ENCODE assay signal across 1 cellular context in the genomic region with DNA sequence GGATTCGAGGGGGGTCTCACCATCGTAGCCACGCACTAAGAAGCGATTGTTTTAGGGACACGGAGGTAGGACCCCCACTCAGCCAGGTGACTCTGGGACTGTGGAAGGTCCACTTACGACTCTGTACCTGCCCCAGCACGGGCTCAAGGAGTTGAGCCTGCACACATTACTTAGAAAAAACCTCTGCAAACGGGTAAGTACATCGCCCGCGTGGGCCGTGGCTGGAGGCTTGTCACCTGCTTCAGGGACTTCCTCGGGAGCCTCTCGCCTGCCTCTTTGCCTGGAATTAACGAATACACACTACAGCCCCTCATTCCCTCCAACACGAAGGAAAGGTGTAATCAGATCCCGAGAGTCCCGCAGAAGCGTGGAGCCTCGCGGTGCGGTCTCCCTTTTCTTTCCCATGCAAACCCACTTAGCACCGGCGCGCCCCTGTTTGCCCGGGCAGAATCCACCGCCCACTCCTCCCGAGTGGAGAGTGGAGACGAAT.
A peak's percentile ranks its signal among the peaks of the same experiment; 100 is the strongest.
TF ChIP-seq lines count a peak whose summit lies in the region.

No MANE protein-coding gene starts in this region.

TF ChIP-seq in HEK293, 187 proteins besides CTCF, POLR2A, EP300 and RAD21 (continued from another document):
- TF ChIP-seq ATF2 (tag by site-specific recombination; IDR thresholded peaks at IDR 0.05; ENCODE audit: low read depth) (no peak), SP7 (tag by site-specific recombination; IDR thresholded peaks at IDR 0.05) (no peak), OVOL3 (tag by site-specific recombination; IDR thresholded peaks at IDR 0.05) (no peak), MEIS1 (CRISPR knock-in tag; IDR thresholded peaks at IDR 0.05; ENCODE audit: borderline replicate concordance) (no peak), BCL6B (tag by site-specific recombination; IDR thresholded peaks at IDR 0.05) (no peak), SETDB1 (IDR thresholded peaks at IDR 0.05; ENCODE audit: insufficient read length, low read length) (no peak), ZNF23 (tag by site-specific recombination; IDR thresholded peaks at IDR 0.05; ENCODE audit: borderline replicate concordance) (no peak), PRDM10 (tag by site-specific recombination; IDR thresholded peaks at IDR 0.05) (0 out of 2 replicates have a peak, but pooled peaks have one; percentile 13), PBX3 (CRISPR knock-in tag; IDR thresholded peaks at IDR 0.05) (peak; percentile 20; the same call in 1 of the 2 replicates), ZNF266 (tag by site-specific recombination; IDR thresholded peaks at IDR 0.05; ENCODE audit: low read depth) (no peak), ZNF26 (tag by site-specific recombination; IDR thresholded peaks at IDR 0.05) (no peak), EGR2 (tag by site-specific recombination; IDR thresholded peaks at IDR 0.05; ENCODE audit: low read depth) (peak; percentile 80), GLI4 (tag by site-specific recombination; IDR thresholded peaks at IDR 0.05) (no peak), SCRT1 (tag by site-specific recombination; IDR thresholded peaks at IDR 0.05; ENCODE audit: borderline replicate concordance) (no peak), ZFP37 (tag by site-specific recombination; IDR thresholded peaks at IDR 0.05) (no peak)
TF ChIP-seq in HEK293: peak in this region for 7.
